ENCODE assay signal across 29 cellular contexts in genomic region chr12:132949936-132950837, GRCh38.
"Had no signal": no experiment of that assay in that cellular context is flagged by ENCODE, and none has a peak within 500 bp of the region (broad histone marks: within the 10 kb centered on the region; RNA-seq: fewer than 3 reads in every experiment).

No MANE protein-coding gene starts in this region.

- H3K4me3 Mint-ChIP-seq: activated CD4-positive, alpha-beta memory T cell treated with anti-CD3 and anti-CD28 coated beads for 36 hours; activated CD4-positive, alpha-beta T cell treated with anti-CD3 and anti-CD28 coated beads, Interleukin-2, amount 10 ng/mL, durations not matched to agents 24 days and 14 days; activated naive CD4-positive, alpha-beta T cell treated with anti-CD3 and anti-CD28 coated beads for 36 hours; activated naive CD8-positive, alpha-beta T cell treated with anti-CD3 and anti-CD28 coated beads, Interleukin-2, amount 10 ng/mL, durations not matched to agents 7 days and 5 days; activated T-helper 1 cell treated with anti-CD3 and anti-CD28 coated beads, Interleukin-12 subunit alpha, Interleukin-12 subunit beta, Interleukin-2, Interleukin-4 antibody, amounts not matched to agents 30 ng/mL and 10 ng/mL and 1 ng/mL, durations not matched to agents 14 hours and 24 hours and 36 hours; T-helper 17 cell; type B pancreatic cell had no signal

- H3K9ac ChIP-seq: parathyroid adenoma had no signal

- H3K27me3 Mint-ChIP-seq: activated CD4-positive, alpha-beta memory T cell treated with anti-CD3 and anti-CD28 coated beads for 36 hours; activated CD4-positive, alpha-beta T cell treated with anti-CD3 and anti-CD28 coated beads, Interleukin-2, amount 10 ng/mL, durations not matched to agents 24 days and 14 days; activated naive CD8-positive, alpha-beta T cell treated with anti-CD3 and anti-CD28 coated beads, Interleukin-2, amount 10 ng/mL, durations not matched to agents 7 days and 5 days; naive B cell; T-helper 17 cell; type B pancreatic cell had no signal

- H3K36me3 ChIP-seq: uterus had no signal

- H3K27ac ChIP-seq: brain microvascular endothelial cell, heart left ventricle, left lung, parathyroid adenoma, right atrium auricular region, thoracic aorta, uterus had no signal

- H3K27ac Mint-ChIP-seq: activated CD4-positive, alpha-beta memory T cell treated with anti-CD3 and anti-CD28 coated beads for 36 hours; activated CD4-positive, alpha-beta T cell treated with anti-CD3 and anti-CD28 coated beads, Interleukin-2, amount 10 ng/mL, durations not matched to agents 24 days and 14 days; activated naive CD4-positive, alpha-beta T cell treated with anti-CD3 and anti-CD28 coated beads for 36 hours; activated naive CD8-positive, alpha-beta T cell treated with anti-CD3 and anti-CD28 coated beads, Interleukin-2, amount 10 ng/mL, durations not matched to agents 7 days and 5 days; activated T-helper 1 cell treated with anti-CD3 and anti-CD28 coated beads, Interleukin-12 subunit alpha, Interleukin-12 subunit beta, Interleukin-2, Interleukin-4 antibody, amounts not matched to agents 30 ng/mL and 10 ng/mL and 1 ng/mL, durations not matched to agents 14 hours and 24 hours and 36 hours; T-helper 17 cell; type B pancreatic cell had no signal

- DNase-seq: activated CD4-positive, alpha-beta memory T cell treated with anti-CD3 and anti-CD28 coated beads for 36 hours; activated CD4-positive, alpha-beta T cell treated with anti-CD3 and anti-CD28 coated beads, Interleukin-2, amount 10 ng/mL, durations not matched to agents 24 days and 14 days; activated CD4-positive, CD25-positive, alpha-beta regulatory T cell treated with anti-CD3 and anti-CD28 coated beads, Interleukin-2, amount 50 U/mL, for 72 hours; activated CD8-positive, alpha-beta memory T cell treated with anti-CD3 and anti-CD28 coated beads, Interleukin-2, amount 50 U/mL, for 4 hours; activated effector memory CD4-positive, alpha-beta T cell treated with anti-CD3 and anti-CD28 coated beads, Interleukin-2, amount 50 U/mL, for 16 hours; activated naive CD4-positive, alpha-beta T cell treated with anti-CD3 and anti-CD28 coated beads for 36 hours; activated naive CD8-positive, alpha-beta T cell treated with anti-CD3 and anti-CD28 coated beads, Interleukin-2, amount 10 ng/mL, durations not matched to agents 7 days and 5 days; activated T-cell treated with anti-CD3 and anti-CD28 coated beads, Interleukin-2, amount 50 U/mL, for 1 hour; amniotic stem cell; brain microvascular endothelial cell; cortex of kidney; foreskin fibroblast; heart left ventricle; hypothalamus; kidney glomerular epithelial cell; left lung; naive B cell; occipital lobe; stimulated activated CD4-positive, alpha-beta T cell treated with anti-CD3 and anti-CD28 coated beads, Interleukin-2, amount 100 ng/mL, for 48 hours; stimulated activated naive CD8-positive, alpha-beta T cell treated with anti-CD3 and anti-CD28 coated beads, Interleukin-15, Interleukin-2, amounts not matched to agents 100 U/mL and 50 U/mL, for 24 hours; T-helper 17 cell; T1000; uterus had no signal

- H3K27me3 ChIP-seq: brain microvascular endothelial cell, heart left ventricle, left lung, right atrium auricular region, uterus had no signal

- H3K4me1 ChIP-seq: parathyroid adenoma, uterus had no signal

- H3K4me3 ChIP-seq: heart left ventricle, left lung, lung, right atrium auricular region, thoracic aorta, uterus had no signal
